In the genomic region with DNA sequence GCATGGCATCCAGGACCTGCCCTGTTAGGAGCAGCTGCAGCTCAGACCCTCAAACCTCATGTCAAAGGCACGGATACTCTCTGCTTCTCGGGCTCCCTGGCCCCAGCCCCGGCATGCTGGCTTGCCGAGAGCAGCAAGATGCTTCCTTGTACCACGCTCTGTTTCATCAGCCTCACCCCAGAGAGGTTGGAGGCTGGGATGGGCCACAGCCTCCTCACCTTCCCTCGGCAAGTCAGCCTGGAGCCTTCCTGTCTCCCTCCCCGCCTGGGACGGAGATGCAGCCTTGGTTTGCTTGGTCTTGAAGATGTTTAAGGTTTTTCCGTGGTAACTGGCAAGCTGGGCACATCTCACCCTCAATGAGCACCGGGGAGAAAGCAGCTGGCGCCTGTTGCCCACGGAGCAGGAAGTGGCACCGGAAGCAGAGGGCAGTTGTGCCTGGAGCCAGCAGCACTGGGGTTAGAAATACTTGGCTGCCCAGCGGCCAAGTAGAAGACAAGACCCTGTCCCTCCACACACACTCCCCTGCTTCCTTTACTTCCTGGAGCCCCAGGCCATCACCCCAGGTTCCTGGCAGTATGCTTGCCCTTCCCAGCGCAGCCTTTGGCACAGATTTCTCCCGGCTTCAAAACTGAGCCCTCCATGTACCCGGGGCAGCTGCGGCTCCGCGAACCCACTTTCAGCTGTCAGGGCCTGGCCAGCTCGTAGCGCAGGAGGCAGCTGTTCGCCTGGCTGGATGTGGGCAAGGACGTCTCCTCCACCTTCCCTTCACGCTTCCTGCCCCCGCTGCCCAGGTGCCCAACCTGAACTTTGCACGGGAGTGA, we compare ENCODE assay signal across 10 cellular contexts. TPM values are rescaled to one million over a fixed set of nuclear protein-coding genes. Genes with fewer than 3 reads are reported as not detected.
DNase-seq lines count a peak whose midpoint lies in the region; ATAC-seq, FAIRE-seq and TF ChIP-seq lines count a peak whose summit lies in the region.
"Had no signal": no experiment of that assay in that cellular context is flagged by ENCODE, and none has a peak within 500 bp of the region (broad histone marks: within the 10 kb centered on the region; RNA-seq: fewer than 3 reads in every experiment).

No MANE protein-coding gene starts in this region.

- H3K4me2 ChIP-seq in endothelial cell of umbilical vein (ENCODE audit: insufficient read depth, low read length), result peak overlapping the region; percentile 37

- peaks cover 44% of the 10 kb centered on the region for H3K4me1 Mint-ChIP-seq in activated CD4-positive, alpha-beta T cell treated with anti-CD3 and anti-CD28 coated beads, Interleukin-2, amount 10 ng/mL, durations not matched to agents 24 days and 14 days

- no peaks in the 10 kb centered on the region for H3K27me3 Mint-ChIP-seq in activated CD4-positive, alpha-beta T cell treated with anti-CD3 and anti-CD28 coated beads, Interleukin-2, amount 10 ng/mL, durations not matched to agents 24 days and 14 days

- H3K9ac ChIP-seq in endothelial cell of umbilical vein (replicated peaks; ENCODE audit: extremely low read depth, insufficient read depth, low read length), result no peak overlapping the region

- CTCF ChIA-PET in endothelial cell of umbilical vein (lab: Charles Lee), result interaction anchor here (0.7 to 1.6 kb wide), 3 partner anchors 10 to 104 kb away, joined by 3 to 5 read pairs (median 4); no protein-coding TSS in a partner anchor

- H3K4me3 Mint-ChIP-seq in activated CD4-positive, alpha-beta T cell treated with anti-CD3 and anti-CD28 coated beads, Interleukin-2, amount 10 ng/mL, durations not matched to agents 24 days and 14 days, result peak overlapping the region; percentile 36

- H3K79me2 ChIP-seq in endothelial cell of umbilical vein (ENCODE audit: control insufficient read depth, insufficient read depth, low read length), result no peaks in the 10 kb centered on the region

- peak overlapping the region; percentile 43 for H2AFZ ChIP-seq in endothelial cell of umbilical vein (ENCODE audit: low read depth, low read length)

- intact Hi-C loops in activated CD4-positive, alpha-beta T cell treated with anti-CD3 and anti-CD28 coated beads, Interleukin-2, amount 10 ng/mL, durations not matched to agents 24 days and 14 days (cut with micrococcal nuclease), result no loop called here
- intact Hi-C loops in endothelial cell of umbilical vein (cut with micrococcal nuclease), result no loop called here

- H3K9me3 Mint-ChIP-seq in activated CD4-positive, alpha-beta T cell treated with anti-CD3 and anti-CD28 coated beads, Interleukin-2, amount 10 ng/mL, durations not matched to agents 24 days and 14 days, result no peaks in the 10 kb centered on the region

- H3K9me3 ChIP-seq in KOPT-K1 (ENCODE audit: insufficient read depth, low read length, poor library complexity, severe bottlenecking), result no peaks in the 10 kb centered on the region
- no peaks in the 10 kb centered on the region for H3K9me3 ChIP-seq in endothelial cell of umbilical vein (replicated peaks; ENCODE audit: control insufficient read depth, insufficient read depth, low read length)
- H3K9me3 ChIP-seq: vagina had no signal

- H3K27ac ChIP-seq in KOPT-K1 (ENCODE audit: low read depth, low read length, poor library complexity, severe bottlenecking) (peak overlapping the region; percentile 97), endothelial cell of umbilical vein (ENCODE audit: insufficient read depth, low read depth, low read length) (peak overlapping the region; percentile 0)
- H3K27ac ChIP-seq: vagina had no signal

- no peak overlapping the region for H3K4me3 ChIP-seq in endothelial cell of umbilical vein (replicated peaks in 1 of 3; ENCODE audit: insufficient read depth in 1 of 3, low read depth in 1 of 3, low read length in 3 of 3)
- H3K4me3 ChIP-seq: vagina had no signal

- POLR2A ChIA-PET in endothelial cell of umbilical vein (lab: Charles Lee), result no interaction called here

- no peaks in the 10 kb centered on the region for H4K20me1 ChIP-seq in endothelial cell of umbilical vein (replicated peaks; ENCODE audit: control insufficient read depth, extremely low read depth, insufficient read depth, low read length)

- H3K36me3 ChIP-seq in KOPT-K1 (ENCODE audit: insufficient read depth, low read length), result no peaks in the 10 kb centered on the region
- H3K36me3 ChIP-seq in endothelial cell of umbilical vein (ENCODE audit: control insufficient read depth in 2 of 2, extremely low read depth in 1 of 2, insufficient read depth in 2 of 2, low read length in 2 of 2), result no peaks in the 10 kb centered on the region
- H3K36me3 ChIP-seq: vagina had no signal

- peak; percentile 86 for FAIRE-seq in endothelial cell of umbilical vein (lab: Jason Lieb, UNC)

- dilution Hi-C loops in endothelial cell of umbilical vein (cut with MboI; ENCODE audit: extremely low pct_ligation_motif_present, low sequenced_read_pairs), result no loop called here

- no peaks in the 10 kb centered on the region for H3K9me1 ChIP-seq in endothelial cell of umbilical vein (replicated peaks; ENCODE audit: control insufficient read depth, extremely low read depth, insufficient read depth, low read length)

- TF ChIP-seq POLR2A in endothelial cell of umbilical vein (IDR thresholded peaks at IDR 0.05; ENCODE audit: low read depth, low read length), result no peak

- no TSS peak for BruUV-seq in endothelial cell of umbilical vein (replicated peaks; lab: Mats Ljungman, UMichigan)

- DNase-seq in activated CD4-positive, alpha-beta T cell treated with anti-CD3 and anti-CD28 coated beads, Interleukin-2, amount 10 ng/mL, durations not matched to agents 24 days and 14 days, result peak; percentile 72
- DNase-seq in endothelial cell of umbilical vein (ENCODE audit: low read depth, low spot score) (peak; percentile 33), cortex of kidney (lab: John Stamatoyannopoulos, UW) (no peak), amniotic stem cell (lab: John Stamatoyannopoulos, UW) (no peak)
- peak; percentile 18 for DNase-seq in stimulated activated CD4-positive, alpha-beta T cell treated with anti-CD3 and anti-CD28 coated beads, Interleukin-2, amount 100 ng/mL, for 4 hours (ENCODE audit: low read depth)
- DNase-seq: anterior cingulate cortex had no signal

- TF ChIP-seq CTCF in endothelial cell of umbilical vein (IDR thresholded peaks at IDR 0.05; ENCODE audit: extremely low read depth in 1 of 2, insufficient read depth in 1 of 2, low read depth in 1 of 2, low read length in 2 of 2), result no peak

- ATAC-seq in HG03280 (IDR thresholded peaks at IDR 0.05; ENCODE audit: unreplicated experiment) (no peak), HG02763 (IDR thresholded peaks at IDR 0.05; ENCODE audit: unreplicated experiment) (no peak)

- peak overlapping the region; percentile 68 for H3K27ac Mint-ChIP-seq in activated CD4-positive, alpha-beta T cell treated with anti-CD3 and anti-CD28 coated beads, Interleukin-2, amount 10 ng/mL, durations not matched to agents 24 days and 14 days

- H3K27me3 ChIP-seq in endothelial cell of umbilical vein (ENCODE audit: control insufficient read depth in 2 of 2, insufficient read depth in 2 of 2, low read length in 2 of 2), result no peaks in the 10 kb centered on the region
- H3K27me3 ChIP-seq: vagina had no signal

- H3K4me1 ChIP-seq in endothelial cell of umbilical vein (ENCODE audit: control insufficient read depth, extremely low read depth, insufficient read depth, low read length), result peaks cover 14% of the 10 kb centered on the region
- H3K4me1 ChIP-seq: vagina had no signal

- no peaks in the 10 kb centered on the region for H3K36me3 Mint-ChIP-seq in activated CD4-positive, alpha-beta T cell treated with anti-CD3 and anti-CD28 coated beads, Interleukin-2, amount 10 ng/mL, durations not matched to agents 24 days and 14 days (ENCODE audit: low read depth)

TF ChIP-seq in endothelial cell of umbilical vein, 7 proteins besides CTCF, POLR2A, EP300 and RAD21:
- no peak for TF ChIP-seq MAX (IDR thresholded peaks at IDR 0.05; ENCODE audit: insufficient read depth, insufficient read length)
TF ChIP-seq in endothelial cell of umbilical vein: peak in this region for 0.

RNA-seq across cellular contexts. Expression of gene FBLN7, which starts 17.4 kb away (rescaled TPM):
- 26.8 and 28.7 TPM in 2 replicates for total RNA-seq in activated CD4-positive, alpha-beta T cell treated with anti-CD3 and anti-CD28 coated beads, Interleukin-2, amount 10 ng/mL, durations not matched to agents 24 days and 14 days
- total RNA-seq in endothelial cell of umbilical vein, result 2.1 and 3.3 TPM in 2 replicates
- polyA plus RNA-seq in endothelial cell of umbilical vein, result 3.1 and 3.4 TPM in 2 replicates
- 2.9 and 3.8 TPM in 2 replicates for polyA plus RNA-seq in endothelial cell of umbilical vein (2011; cell fraction: cytosol; rRNA removed)
- polyA plus RNA-seq in endothelial cell of umbilical vein (2011; cell fraction: nucleus; rRNA removed), result 2.8 and 3.1 TPM in 2 replicates
- 0.92 and 1.8 TPM in 2 replicates for polyA plus RNA-seq in endothelial cell of umbilical vein (2012)
- 2.4 and 2.8 TPM in 2 replicates for polyA minus RNA-seq in endothelial cell of umbilical vein
- polyA minus RNA-seq in endothelial cell of umbilical vein (2011; cell fraction: cytosol; rRNA and poly(A)+ RNA removed), result not detected
- 2.3 and 2.9 TPM in 2 replicates for polyA minus RNA-seq in endothelial cell of umbilical vein (2011; cell fraction: nucleus; rRNA and poly(A)+ RNA removed)

Comparison
In these comparisons a context has a peak if more than half of its experiments do, and no peak if none do; other contexts are left out.
1. DNase-seq: peak in activated CD4-positive, alpha-beta T cell treated with anti-CD3 and anti-CD28 coated beads, Interleukin-2, amount 10 ng/mL, durations not matched to agents 24 days and 14 days (single experiment), endothelial cell of umbilical vein (single experiment) and stimulated activated CD4-positive, alpha-beta T cell treated with anti-CD3 and anti-CD28 coated beads, Interleukin-2, amount 100 ng/mL, for 4 hours (single experiment); none in cortex of kidney (single experiment) and amniotic stem cell (single experiment).